Comparison of ENCODE assay signal across 1 cellular context in the genomic region with DNA sequence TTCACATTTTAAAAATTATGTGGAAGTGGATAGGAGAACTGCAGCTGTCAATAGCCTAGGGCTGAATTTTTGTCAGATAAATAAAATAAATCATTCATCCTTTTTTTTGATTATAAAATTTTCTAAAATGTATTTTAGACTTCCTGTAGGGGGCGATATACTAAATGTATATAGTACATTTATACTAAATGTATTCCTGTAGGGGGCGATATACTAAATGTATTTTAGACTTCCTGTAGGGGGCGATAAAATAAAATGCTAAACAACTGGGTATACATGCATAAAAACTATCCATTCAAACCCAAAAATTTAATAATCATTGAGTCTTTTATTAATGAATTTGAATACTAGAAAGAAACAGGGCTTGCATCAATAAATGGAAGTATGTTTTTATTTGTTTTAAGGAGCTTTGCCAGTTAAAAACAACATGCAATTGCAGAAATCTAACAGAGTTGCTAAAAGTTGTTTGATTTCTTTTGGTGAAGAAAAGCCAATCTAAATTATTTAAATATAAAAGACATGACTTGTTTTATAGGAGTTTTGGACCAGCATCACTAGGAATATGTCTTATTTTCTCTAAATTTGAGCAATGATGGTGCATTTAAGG.
TF ChIP-seq lines count a peak whose summit lies in the region.

No MANE protein-coding gene starts in this region.

TF ChIP-seq in H1, 55 proteins besides CTCF, POLR2A, EP300 and RAD21:
- TF ChIP-seq EGR1 (IDR thresholded peaks at IDR 0.05; ENCODE audit: borderline replicate concordance, low read depth, low read length) (no peak), TBP (IDR thresholded peaks at IDR 0.05; ENCODE audit: low read depth, low read length) (no peak), EZH2 (IDR thresholded peaks at IDR 0.05; ENCODE audit: low read depth, low read length, severe bottlenecking) (no peak), SP2 (IDR thresholded peaks at IDR 0.05; ENCODE audit: low read length) (no peak), CTBP2 (IDR thresholded peaks at IDR 0.05; ENCODE audit: borderline replicate concordance, insufficient read depth, insufficient read length, low read length) (no peak), TAF7 (optimal IDR thresholded peaks at IDR 0.05; ENCODE audit: borderline replicate concordance, low read depth, low read length) (peak; percentile 72), SP1 (IDR thresholded peaks at IDR 0.05; ENCODE audit: low read depth, low read length) (no peak), MAFK (IDR thresholded peaks at IDR 0.05; ENCODE audit: low read depth, low read length) (no peak), HDAC2 (IDR thresholded peaks at IDR 0.05; ENCODE audit: borderline replicate concordance in 1 of 2, low read depth in 2 of 2, low read length in 2 of 2) (no peak), HDAC6 (IDR thresholded peaks at IDR 0.05; ENCODE audit: low read depth, low read length) (no peak), NRF1 (IDR thresholded peaks at IDR 0.05; ENCODE audit: low read depth, low read length) (no peak), BACH1 (IDR thresholded peaks at IDR 0.05; ENCODE audit: low read length) (no peak), SAP30 (IDR thresholded peaks at IDR 0.05; ENCODE audit: insufficient read depth, insufficient replicate concordance, low read length) (no peak), CHD1 (IDR thresholded peaks at IDR 0.05; ENCODE audit: low read depth, low read length) (no peak), YY1 (IDR thresholded peaks at IDR 0.05; ENCODE audit: low read depth, low read length) (no peak)
- TF ChIP-seq, protein P1, sequence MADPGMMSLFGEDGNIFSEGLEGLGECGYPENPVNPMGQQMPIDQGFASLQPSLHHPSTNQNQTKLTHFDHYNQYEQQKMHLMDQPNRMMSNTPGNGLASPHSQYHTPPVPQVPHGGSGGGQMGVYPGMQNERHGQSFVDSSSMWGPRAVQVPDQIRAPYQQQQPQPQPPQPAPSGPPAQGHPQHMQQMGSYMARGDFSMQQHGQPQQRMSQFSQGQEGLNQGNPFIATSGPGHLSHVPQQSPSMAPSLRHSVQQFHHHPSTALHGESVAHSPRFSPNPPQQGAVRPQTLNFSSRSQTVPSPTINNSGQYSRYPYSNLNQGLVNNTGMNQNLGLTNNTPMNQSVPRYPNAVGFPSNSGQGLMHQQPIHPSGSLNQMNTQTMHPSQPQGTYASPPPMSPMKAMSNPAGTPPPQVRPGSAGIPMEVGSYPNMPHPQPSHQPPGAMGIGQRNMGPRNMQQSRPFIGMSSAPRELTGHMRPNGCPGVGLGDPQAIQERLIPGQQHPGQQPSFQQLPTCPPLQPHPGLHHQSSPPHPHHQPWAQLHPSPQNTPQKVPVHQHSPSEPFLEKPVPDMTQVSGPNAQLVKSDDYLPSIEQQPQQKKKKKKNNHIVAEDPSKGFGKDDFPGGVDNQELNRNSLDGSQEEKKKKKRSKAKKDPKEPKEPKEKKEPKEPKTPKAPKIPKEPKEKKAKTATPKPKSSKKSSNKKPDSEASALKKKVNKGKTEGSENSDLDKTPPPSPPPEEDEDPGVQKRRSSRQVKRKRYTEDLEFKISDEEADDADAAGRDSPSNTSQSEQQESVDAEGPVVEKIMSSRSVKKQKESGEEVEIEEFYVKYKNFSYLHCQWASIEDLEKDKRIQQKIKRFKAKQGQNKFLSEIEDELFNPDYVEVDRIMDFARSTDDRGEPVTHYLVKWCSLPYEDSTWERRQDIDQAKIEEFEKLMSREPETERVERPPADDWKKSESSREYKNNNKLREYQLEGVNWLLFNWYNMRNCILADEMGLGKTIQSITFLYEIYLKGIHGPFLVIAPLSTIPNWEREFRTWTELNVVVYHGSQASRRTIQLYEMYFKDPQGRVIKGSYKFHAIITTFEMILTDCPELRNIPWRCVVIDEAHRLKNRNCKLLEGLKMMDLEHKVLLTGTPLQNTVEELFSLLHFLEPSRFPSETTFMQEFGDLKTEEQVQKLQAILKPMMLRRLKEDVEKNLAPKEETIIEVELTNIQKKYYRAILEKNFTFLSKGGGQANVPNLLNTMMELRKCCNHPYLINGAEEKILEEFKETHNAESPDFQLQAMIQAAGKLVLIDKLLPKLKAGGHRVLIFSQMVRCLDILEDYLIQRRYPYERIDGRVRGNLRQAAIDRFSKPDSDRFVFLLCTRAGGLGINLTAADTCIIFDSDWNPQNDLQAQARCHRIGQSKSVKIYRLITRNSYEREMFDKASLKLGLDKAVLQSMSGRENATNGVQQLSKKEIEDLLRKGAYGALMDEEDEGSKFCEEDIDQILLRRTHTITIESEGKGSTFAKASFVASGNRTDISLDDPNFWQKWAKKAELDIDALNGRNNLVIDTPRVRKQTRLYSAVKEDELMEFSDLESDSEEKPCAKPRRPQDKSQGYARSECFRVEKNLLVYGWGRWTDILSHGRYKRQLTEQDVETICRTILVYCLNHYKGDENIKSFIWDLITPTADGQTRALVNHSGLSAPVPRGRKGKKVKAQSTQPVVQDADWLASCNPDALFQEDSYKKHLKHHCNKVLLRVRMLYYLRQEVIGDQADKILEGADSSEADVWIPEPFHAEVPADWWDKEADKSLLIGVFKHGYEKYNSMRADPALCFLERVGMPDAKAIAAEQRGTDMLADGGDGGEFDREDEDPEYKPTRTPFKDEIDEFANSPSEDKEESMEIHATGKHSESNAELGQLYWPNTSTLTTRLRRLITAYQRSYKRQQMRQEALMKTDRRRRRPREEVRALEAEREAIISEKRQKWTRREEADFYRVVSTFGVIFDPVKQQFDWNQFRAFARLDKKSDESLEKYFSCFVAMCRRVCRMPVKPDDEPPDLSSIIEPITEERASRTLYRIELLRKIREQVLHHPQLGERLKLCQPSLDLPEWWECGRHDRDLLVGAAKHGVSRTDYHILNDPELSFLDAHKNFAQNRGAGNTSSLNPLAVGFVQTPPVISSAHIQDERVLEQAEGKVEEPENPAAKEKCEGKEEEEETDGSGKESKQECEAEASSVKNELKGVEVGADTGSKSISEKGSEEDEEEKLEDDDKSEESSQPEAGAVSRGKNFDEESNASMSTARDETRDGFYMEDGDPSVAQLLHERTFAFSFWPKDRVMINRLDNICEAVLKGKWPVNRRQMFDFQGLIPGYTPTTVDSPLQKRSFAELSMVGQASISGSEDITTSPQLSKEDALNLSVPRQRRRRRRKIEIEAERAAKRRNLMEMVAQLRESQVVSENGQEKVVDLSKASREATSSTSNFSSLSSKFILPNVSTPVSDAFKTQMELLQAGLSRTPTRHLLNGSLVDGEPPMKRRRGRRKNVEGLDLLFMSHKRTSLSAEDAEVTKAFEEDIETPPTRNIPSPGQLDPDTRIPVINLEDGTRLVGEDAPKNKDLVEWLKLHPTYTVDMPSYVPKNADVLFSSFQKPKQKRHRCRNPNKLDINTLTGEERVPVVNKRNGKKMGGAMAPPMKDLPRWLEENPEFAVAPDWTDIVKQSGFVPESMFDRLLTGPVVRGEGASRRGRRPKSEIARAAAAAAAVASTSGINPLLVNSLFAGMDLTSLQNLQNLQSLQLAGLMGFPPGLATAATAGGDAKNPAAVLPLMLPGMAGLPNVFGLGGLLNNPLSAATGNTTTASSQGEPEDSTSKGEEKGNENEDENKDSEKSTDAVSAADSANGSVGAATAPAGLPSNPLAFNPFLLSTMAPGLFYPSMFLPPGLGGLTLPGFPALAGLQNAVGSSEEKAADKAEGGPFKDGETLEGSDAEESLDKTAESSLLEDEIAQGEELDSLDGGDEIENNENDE (IDR thresholded peaks at IDR 0.05; ENCODE audit: insufficient replicate concordance, low read length): peak; percentile 55
- TF ChIP-seq, protein P2, sequence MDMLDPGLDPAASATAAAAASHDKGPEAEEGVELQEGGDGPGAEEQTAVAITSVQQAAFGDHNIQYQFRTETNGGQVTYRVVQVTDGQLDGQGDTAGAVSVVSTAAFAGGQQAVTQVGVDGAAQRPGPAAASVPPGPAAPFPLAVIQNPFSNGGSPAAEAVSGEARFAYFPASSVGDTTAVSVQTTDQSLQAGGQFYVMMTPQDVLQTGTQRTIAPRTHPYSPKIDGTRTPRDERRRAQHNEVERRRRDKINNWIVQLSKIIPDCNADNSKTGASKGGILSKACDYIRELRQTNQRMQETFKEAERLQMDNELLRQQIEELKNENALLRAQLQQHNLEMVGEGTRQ (IDR thresholded peaks at IDR 0.05; ENCODE audit: low read length): no peak
- TF ChIP-seq, protein P3, sequence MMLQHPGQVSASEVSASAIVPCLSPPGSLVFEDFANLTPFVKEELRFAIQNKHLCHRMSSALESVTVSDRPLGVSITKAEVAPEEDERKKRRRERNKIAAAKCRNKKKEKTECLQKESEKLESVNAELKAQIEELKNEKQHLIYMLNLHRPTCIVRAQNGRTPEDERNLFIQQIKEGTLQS (IDR thresholded peaks at IDR 0.05; ENCODE audit: insufficient read depth, low read depth, low read length): peak; percentile 31; the same call in 1 of the 2 replicates
